24 cellular contexts compared by ENCODE assay signal in the genomic region with DNA sequence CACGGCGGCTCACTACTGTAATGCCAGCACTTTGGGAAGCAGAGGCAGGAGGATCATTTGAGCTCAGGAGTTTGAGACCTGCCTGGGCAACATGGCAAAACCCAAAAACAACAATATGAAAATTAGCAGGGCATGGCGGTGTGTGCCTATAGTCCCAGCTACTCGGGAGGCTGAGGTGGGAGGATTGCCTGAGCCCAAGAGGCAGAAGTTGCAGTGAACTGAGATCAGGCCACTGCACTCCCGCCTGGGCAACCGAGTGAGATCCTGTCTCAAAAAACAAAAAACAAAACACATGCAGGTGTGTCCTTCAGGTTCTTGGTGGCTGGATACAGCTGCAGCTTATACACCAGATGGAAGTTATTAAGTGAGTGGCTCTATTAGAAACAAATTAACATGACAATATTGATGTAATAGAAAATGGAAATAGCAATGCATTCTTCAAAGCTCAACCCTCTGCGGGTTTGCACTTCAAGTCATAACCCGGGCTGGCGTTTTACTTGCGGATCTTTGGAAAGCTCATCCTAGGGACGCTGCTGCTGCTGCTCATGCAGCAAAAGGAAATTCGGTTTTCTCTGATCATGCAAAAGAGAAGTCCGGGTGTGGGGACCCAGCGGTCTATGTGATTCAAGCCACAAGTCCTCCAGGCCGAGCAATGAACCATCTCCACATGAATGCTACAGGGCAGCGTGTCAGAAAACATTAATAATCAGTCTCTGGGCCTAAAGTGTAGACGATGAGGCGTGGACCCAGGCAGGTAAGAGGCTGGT.
A peak's percentile ranks its signal among the peaks of the same experiment; 100 is the strongest.
DNase-seq lines count a peak whose midpoint lies in the region; ATAC-seq, FAIRE-seq and TF ChIP-seq lines count a peak whose summit lies in the region.
"Had no signal": no experiment of that assay in that cellular context is flagged by ENCODE, and none has a peak within 500 bp of the region (broad histone marks: within the 10 kb centered on the region; RNA-seq: fewer than 3 reads in every experiment).

No MANE protein-coding gene starts in this region.

- H3K4ac ChIP-seq in H1 (replicated peaks; ENCODE audit: insufficient read length, low read depth, low read length) = no peak overlapping the region

- H3K14ac ChIP-seq in H1 (ENCODE audit: insufficient read length) = no peak overlapping the region

- no peak overlapping the region for H4K5ac ChIP-seq in H1 (ENCODE audit: insufficient read length, low read depth, low read length)

- no peak overlapping the region for H4K8ac ChIP-seq in H1 (ENCODE audit: extremely low read depth, insufficient read depth, low read length)

- H3K27ac ChIP-seq in BLaER1 (no peak overlapping the region), GM23338 (ENCODE audit: low read depth) (no peak overlapping the region; the same call in 1 of the 2 replicates), H1 (ENCODE audit: low read depth, low read length) (peak overlapping the region; percentile 30; the same call in 1 of the 2 replicates)
- no peak overlapping the region for H3K27ac ChIP-seq in CD8-positive, alpha-beta T cell (ENCODE audit: low read depth, low read length)
- H3K27ac ChIP-seq: KMS-11 had no signal

- no peaks in the 10 kb centered on the region for H3K23me2 ChIP-seq in H1 (ENCODE audit: low read depth, low read length)

- no peak for FAIRE-seq in H1 (lab: Jason Lieb, UNC)
- FAIRE-seq: A204.1, GM12892 had no signal

- no peak overlapping the region for H3K9ac ChIP-seq in BLaER1
- H3K9ac ChIP-seq in H1 (replicated peaks in 1 of 4; ENCODE audit: extremely low read depth in 1 of 4, low read depth in 3 of 4, low read length in 3 of 4) = no peak overlapping the region
- H3K9ac ChIP-seq: KMS-11 had no signal

- H2BK20ac ChIP-seq in H1 (ENCODE audit: low read length) = peak overlapping the region; percentile 98; the same call in 1 of the 2 replicates

- no peaks in the 10 kb centered on the region for H3F3A ChIP-seq in GM23338 (replicated peaks; ENCODE audit: low read depth)

- H3K79me1 ChIP-seq in H1 (ENCODE audit: low read depth, low read length) = no peaks in the 10 kb centered on the region; the same call in 1 of the 2 replicates

- POLR2A ChIA-PET in H1 (lab: Charles Lee; ENCODE audit: partially characterized antibody) = interaction anchor here (0.6 to 1.6 kb wide), 3 partner anchors 12 to 81 kb away, joined by 3 to 4 read pairs (median 4); no protein-coding TSS in a partner anchor
- POLR2A ChIA-PET in CD8-positive, alpha-beta T cell (lab: Charles Lee) = no interaction called here

- no peak overlapping the region for H3K56ac ChIP-seq in H1 (replicated peaks; ENCODE audit: insufficient read length, low read depth, low read length)

- H3K4me2 ChIP-seq in BLaER1 (peak overlapping the region; percentile 34), GM23338 (no peak overlapping the region), H1 (ENCODE audit: insufficient read depth in 1 of 2, low read depth in 2 of 2, low read length in 2 of 2) (no peak overlapping the region)
- H3K4me2 ChIP-seq: KMS-11 had no signal

- H3K4me1 Mint-ChIP-seq in GM23338 (peaks cover 42% of the 10 kb centered on the region), neural crest cell (peaks cover 53% of the 10 kb centered on the region)
- H3K4me1 Mint-ChIP-seq in CD8-positive, alpha-beta T cell (ENCODE audit: low read depth) = peaks cover 10% of the 10 kb centered on the region

- no peaks in the 10 kb centered on the region for H3K27me3 ChIP-seq in BLaER1
- no peaks in the 10 kb centered on the region for H3K27me3 ChIP-seq in GM23338 (ENCODE audit: insufficient read depth)
- H3K27me3 ChIP-seq in H1 (replicated peaks in 1 of 4; ENCODE audit: control insufficient read depth in 3 of 4, extremely low read depth in 1 of 4, insufficient read depth in 3 of 4, low read length in 3 of 4) = no peaks in the 10 kb centered on the region
- H3K27me3 ChIP-seq in CD8-positive, alpha-beta T cell (ENCODE audit: insufficient read depth, low read length) = no peaks in the 10 kb centered on the region

- H3K27me3 Mint-ChIP-seq in GM23338 (ENCODE audit: insufficient read depth, low read depth, poor library complexity) (peaks cover 2% of the 10 kb centered on the region), neural crest cell (ENCODE audit: low read depth) (no peaks in the 10 kb centered on the region)
- no peaks in the 10 kb centered on the region for H3K27me3 Mint-ChIP-seq in CD8-positive, alpha-beta T cell (ENCODE audit: low read depth)

- H2BK12ac ChIP-seq in H1 (ENCODE audit: low read depth, low read length) = peak overlapping the region; percentile 53; the same call in 1 of the 2 replicates

- peak overlapping the region; percentile 29 for H4K91ac ChIP-seq in H1 (replicated peaks; ENCODE audit: insufficient read length, low read length)

- no peak overlapping the region for H2AFZ ChIP-seq in GM23338
- no peak overlapping the region for H2AFZ ChIP-seq in H1 (ENCODE audit: low read length)

- no peak overlapping the region for H3K18ac ChIP-seq in H1 (ENCODE audit: extremely low read depth, low read length)

- peak overlapping the region; percentile 84 for H2BK5ac ChIP-seq in H1 (ENCODE audit: low read depth, low read length)

- H3K36me3 ChIP-seq in BLaER1 (no peaks in the 10 kb centered on the region), GM23338 (ENCODE audit: insufficient read depth) (no peaks in the 10 kb centered on the region), H1 (ENCODE audit: control insufficient read depth in 2 of 4, insufficient read depth in 4 of 4, low read length in 3 of 4) (no peaks in the 10 kb centered on the region)
- H3K36me3 ChIP-seq in CD8-positive, alpha-beta T cell (ENCODE audit: insufficient read depth, low read length) = no peaks in the 10 kb centered on the region
- H3K36me3 ChIP-seq: HAP-1 had no signal

- H3K79me2 ChIP-seq in GM23338 (replicated peaks; ENCODE audit: insufficient read depth) (peaks cover 21% of the 10 kb centered on the region), H1 (ENCODE audit: control insufficient read depth in 1 of 2, insufficient read depth in 2 of 2, low read length in 2 of 2) (peaks cover 0 to 26% of the 10 kb centered on the region in 2 experiments; a peak in 3 of 4 replicates)

- peaks cover 5% of the 10 kb centered on the region; the same call in 1 of the 3 replicates for H3K36me3 Mint-ChIP-seq in GM23338 (ENCODE audit: low read depth)
- H3K36me3 Mint-ChIP-seq in neural crest cell (ENCODE audit: low read depth) = peaks cover 18% of the 10 kb centered on the region
- no peaks in the 10 kb centered on the region for H3K36me3 Mint-ChIP-seq in CD8-positive, alpha-beta T cell
- H3K36me3 Mint-ChIP-seq: CD4-positive, alpha-beta memory T cell had no signal

- no peak for TF ChIP-seq EP300 in H1 (IDR thresholded peaks at IDR 0.05; ENCODE audit: borderline replicate concordance in 1 of 2, low read depth in 2 of 2, low read length in 2 of 2)

- H3K9me3 Mint-ChIP-seq in GM23338 = no peaks in the 10 kb centered on the region; the same call in 1 of the 3 replicates
- H3K9me3 Mint-ChIP-seq in neural crest cell = no peaks in the 10 kb centered on the region
- H3K9me3 Mint-ChIP-seq in CD8-positive, alpha-beta T cell = no peaks in the 10 kb centered on the region
- H3K9me3 Mint-ChIP-seq: CD4-positive, alpha-beta memory T cell; HFFc6; IgD-negative memory B cell had no signal

- no peaks in the 10 kb centered on the region for H4K20me1 ChIP-seq in BLaER1
- no peaks in the 10 kb centered on the region for H4K20me1 ChIP-seq in GM23338 (replicated peaks; ENCODE audit: insufficient read depth)
- no peaks in the 10 kb centered on the region for H4K20me1 ChIP-seq in H1 (replicated peaks in 1 of 2; ENCODE audit: control insufficient read depth in 1 of 2, insufficient read depth in 2 of 2, low read length in 2 of 2)

- H2BK15ac ChIP-seq in H1 (ENCODE audit: low read length) = no peak overlapping the region

- ATAC-seq in GM23338 (no peak), HG02763 (IDR thresholded peaks at IDR 0.05; ENCODE audit: unreplicated experiment) (no peak)
- ATAC-seq in CD8-positive, alpha-beta T cell = no peak

- H2AK5ac ChIP-seq in H1 (ENCODE audit: low read depth, low read length) = peak overlapping the region; percentile 88

- DNase-seq in GM23338 (ENCODE audit: low spot score) (no peak), H1 (ENCODE audit: low read depth in 1 of 2, low spot score in 2 of 2) (no peak), neural crest cell (ENCODE audit: low read depth, low spot score) (no peak), NCI-H2107 (lab: John Stamatoyannopoulos, UW) (no peak)
- no peak for DNase-seq in CD8-positive, alpha-beta T cell
- DNase-seq: C1 segment of cervical spinal cord; Caco-2; CD4-positive, alpha-beta memory T cell; DMS 273 treated with DMSO at 0.1 percent for 48 hours; DMS79; HFFc6; MM.1S; NCI-H2029; NCI-H2227 treated with DMSO at 0.1 percent for 48 hours; NCI-H510A; RPMI8226; SHP77 treated with DMSO at 0.1 percent for 48 hours had no signal

- H3K4me1 ChIP-seq in BLaER1 (peaks cover 7% of the 10 kb centered on the region; the same call in 1 of the 2 replicates), GM23338 (ENCODE audit: insufficient read depth) (0 out of 2 replicates have a peak, but pooled peaks cover 3% of the 10 kb centered on the region), H1 (replicated peaks in 1 of 4; ENCODE audit: control insufficient read depth in 3 of 4, insufficient read depth in 4 of 4, low read length in 3 of 4) (peaks cover 2 to 9% (median 7%) of the 10 kb centered on the region in 4 experiments; a peak in 6 of 7 replicates)
- H3K4me1 ChIP-seq in CD8-positive, alpha-beta T cell (ENCODE audit: insufficient read depth, low read length) = no peaks in the 10 kb centered on the region
- H3K4me1 ChIP-seq: HAP-1 had no signal

- no peak overlapping the region for H3K23ac ChIP-seq in H1 (ENCODE audit: insufficient read length)

- H2BK120ac ChIP-seq in H1 (replicated peaks; ENCODE audit: low read depth, low read length) = no peak overlapping the region

- CTCF ChIA-PET in H1 (lab: Charles Lee; ENCODE audit: partially characterized antibody) = interaction anchor here (0.6 to 1.5 kb wide), 8 partner anchors 9 to 1236 kb away, joined by 3 to 6 read pairs (median 3); no protein-coding TSS in a partner anchor
- CTCF ChIA-PET in CD8-positive, alpha-beta T cell (lab: Charles Lee) = interaction anchor here (0.6 kb wide), 1 partner anchor 231 kb away, joined by 3 read pairs; no protein-coding TSS in a partner anchor

- H3K4me3 ChIP-seq in BLaER1 = no peak overlapping the region
- no peak overlapping the region for H3K4me3 ChIP-seq in GM23338
- no peak overlapping the region for H3K4me3 ChIP-seq in H1 (ENCODE audit: extremely low read depth in 1 of 4, insufficient read depth in 2 of 4, low read depth in 3 of 4, low read length in 4 of 4)
- no peak overlapping the region for H3K4me3 ChIP-seq in CD8-positive, alpha-beta T cell (ENCODE audit: low read depth, low read length)
- H3K4me3 ChIP-seq: HAP-1 had no signal

- H3K27ac Mint-ChIP-seq in GM23338 = peak overlapping the region; percentile 50; the same call in 1 of the 2 replicates
- H3K27ac Mint-ChIP-seq in neural crest cell (ENCODE audit: unreplicated experiment) = peak overlapping the region; percentile 54
- no peak overlapping the region for H3K27ac Mint-ChIP-seq in CD8-positive, alpha-beta T cell
- H3K27ac Mint-ChIP-seq: CD4-positive, alpha-beta memory T cell; HFFc6; IgD-negative memory B cell had no signal

- H3K4me3 Mint-ChIP-seq in GM23338 (no peak overlapping the region), neural crest cell (no peak overlapping the region)
- no peak overlapping the region for H3K4me3 Mint-ChIP-seq in CD8-positive, alpha-beta T cell
- H3K4me3 Mint-ChIP-seq: CD4-positive, alpha-beta memory T cell; HFFc6 had no signal

- H3K9me3 ChIP-seq in BLaER1 = no peaks in the 10 kb centered on the region
- no peaks in the 10 kb centered on the region for H3K9me3 ChIP-seq in H1 (ENCODE audit: insufficient read depth in 2 of 2, low read depth in 1 of 2, low read length in 1 of 2)
- H3K9me3 ChIP-seq in CD8-positive, alpha-beta T cell (ENCODE audit: low read length) = no peaks in the 10 kb centered on the region
- H3K9me3 ChIP-seq: Caco-2, HAP-1 had no signal

- TF ChIP-seq RAD21 in H1 (IDR thresholded peaks at IDR 0.05 in 1 of 2, conservative IDR thresholded peaks at IDR 0.05 in 1 of 2; ENCODE audit: low read depth in 2 of 2, low read length in 2 of 2) = no peak

- intact Hi-C loops in CD8-positive, alpha-beta T cell (cut with DNase I, micrococcal nuclease) = no loop called here

- TF ChIP-seq CTCF in GM23338 (conservative IDR thresholded peaks at IDR 0.05; ENCODE audit: low read depth in 2 of 2) = no peak
- TF ChIP-seq CTCF in H1 (IDR thresholded peaks at IDR 0.05; ENCODE audit: control extremely low read depth in 1 of 3, insufficient read depth in 1 of 3, low read depth in 1 of 3, low read length in 3 of 3) = no peak
- no peak for TF ChIP-seq CTCF in neural crest cell (conservative IDR thresholded peaks at IDR 0.05)
- TF ChIP-seq CTCF in CD8-positive, alpha-beta T cell (IDR thresholded peaks at IDR 0.05) = no peak

- 79% methylated on average over 18 of the region's 18 CpGs; no CpG with 5 or more reads in 1 of the 2 experiments for whole genome bisulfite sequencing in H1 (ENCODE audit: extremely low coverage in 1 of 2, insufficient coverage in 1 of 2, insufficient read length in 1 of 2, insufficient replicate concordance in 2 of 2, low coverage in 1 of 2, low lambda C conversion rate in 2 of 2, missing lambda C conversion rate in 1 of 2), 2 experiments

- no peaks in the 10 kb centered on the region for H3K9me2 ChIP-seq in GM23338 (ENCODE audit: insufficient read depth)

- no peak for TF ChIP-seq POLR2A in H1 (IDR thresholded peaks at IDR 0.05; ENCODE audit: control extremely low read depth in 1 of 2, low read depth in 2 of 2, low read length in 2 of 2)
